ENCODE assay signal across 13 cellular contexts in the genomic region with DNA sequence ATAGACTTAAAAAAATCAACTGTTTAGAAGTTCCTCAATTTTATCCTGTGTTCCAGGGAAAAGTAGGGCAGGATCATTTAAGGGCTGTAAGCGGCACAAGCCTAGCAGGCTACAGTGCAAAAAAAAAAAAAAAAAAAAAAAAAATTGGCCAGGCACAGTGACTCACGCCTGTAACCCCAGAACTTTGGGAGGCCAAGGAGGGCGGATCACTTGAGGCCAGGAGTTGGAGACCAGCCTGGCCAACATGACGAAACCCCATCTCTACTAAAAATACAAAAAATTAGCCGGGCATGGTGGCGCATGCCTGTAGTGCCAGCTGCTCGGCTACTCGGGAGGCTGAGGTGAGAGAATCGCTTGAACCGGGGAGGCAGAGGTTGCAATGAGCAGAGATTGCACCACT. TPM values are rescaled to one million over a fixed set of nuclear protein-coding genes. Genes with fewer than 3 reads are reported as not detected.
"Had no signal": no experiment of that assay in that cellular context is flagged by ENCODE, and none has a peak within 500 bp of the region (broad histone marks: within the 10 kb centered on the region; RNA-seq: fewer than 3 reads in every experiment).

No MANE protein-coding gene starts in this region.

RNA-seq across cellular contexts. Expression of a gene that starts 28.1 kb away (rescaled TPM):
- total RNA-seq: activated CD4-positive, alpha-beta memory T cell treated with anti-CD3 and anti-CD28 coated beads for 36 hours; activated CD4-positive, alpha-beta T cell treated with anti-CD3 and anti-CD28 coated beads for 36 hours; activated CD4-positive, alpha-beta T cell treated with anti-CD3 and anti-CD28 coated beads, Interleukin-2, amount 10 ng/mL, durations not matched to agents 24 days and 14 days; activated CD8-positive, alpha-beta memory T cell treated with anti-CD3 and anti-CD28 coated beads for 36 hours; activated CD8-positive, alpha-beta memory T cell treated with anti-CD3 and anti-CD28 coated beads, Interleukin-2, amount 10 ng/mL, durations not matched to agents 7 days and 5 days; activated CD8-positive, alpha-beta T cell treated with anti-CD3 and anti-CD28 coated beads, Interleukin-2, amount 10 ng/mL, durations not matched to agents 7 days and 5 days; activated naive CD4-positive, alpha-beta T cell treated with anti-CD3 and anti-CD28 coated beads for 36 hours; activated naive CD8-positive, alpha-beta T cell treated with anti-CD3 and anti-CD28 coated beads for 36 hours; activated T-helper 1 cell treated with anti-CD3 and anti-CD28 coated beads, Interleukin-12 subunit alpha, Interleukin-12 subunit beta, Interleukin-2, Interleukin-4 antibody, amounts not matched to agents 30 ng/mL and 10 ng/mL and 1 ng/mL, durations not matched to agents 14 hours and 24 hours and 36 hours; activated T-helper 2 cell treated with anti-CD3 and anti-CD28 coated beads, Interferon-gamma antibody, Interleukin-2, Interleukin-4, amounts not matched to agents 10 μg/mL and 5 μg/mL and 100 μg/mL, durations not matched to agents 14 hours and 24 hours and 36 hours; ascending aorta; endothelial cell of umbilical vein had no signal
- polyA plus RNA-seq: cardiac muscle cell had no signal
